In genomic region chr13:31044658-31045620, GRCh38 we compare ENCODE assay signal across 9 cellular contexts.
DNase-seq lines count a peak whose midpoint lies in the region; ATAC-seq and TF ChIP-seq lines count a peak whose summit lies in the region.
"Had no signal": no experiment of that assay in that cellular context is flagged by ENCODE, and none has a peak within 500 bp of the region (broad histone marks: within the 10 kb centered on the region; RNA-seq: fewer than 3 reads in every experiment).

No MANE protein-coding gene starts in this region.

- POLR2A ChIA-PET in CD8-positive, alpha-beta T cell (lab: Charles Lee) = interaction anchor here (1.1 kb wide), 1 partner anchor 19 kb away, joined by 4 read pairs; no protein-coding TSS in a partner anchor
- POLR2A ChIA-PET in HEK293T (lab: Yijun Ruan, JAX) = no interaction called here

- no peaks in the 10 kb centered on the region for H3K9me3 ChIP-seq in CD8-positive, alpha-beta T cell (ENCODE audit: low read length)
- H3K9me3 ChIP-seq in HUES48 (ENCODE audit: control insufficient read depth, insufficient read depth, low read length) = no peaks in the 10 kb centered on the region

- intact Hi-C loops in CD8-positive, alpha-beta T cell (cut with DNase I, micrococcal nuclease) = loop anchor here (1.0 to 10.0 kb wide), 5 partner anchors 117 to 370 kb away; partner anchors contain the start of gene B3GLCT (in 1 of the 2)
- intact Hi-C loops in natural killer cell (cut with micrococcal nuclease) = loop anchor here (1.0 kb wide), 1 partner anchor 66 kb away; no protein-coding TSS in a partner anchor

- H3K9ac ChIP-seq in HUES48 (ENCODE audit: low read depth, low read length) = no peak overlapping the region

- DNase-seq in CD8-positive, alpha-beta T cell = peak in 2 of 7 experiments; percentile 11 to 19
- peak; percentile 51 for DNase-seq in activated naive CD8-positive, alpha-beta T cell treated with anti-CD3 and anti-CD28 coated beads for 36 hours
- DNase-seq in natural killer cell (no peak), NCI-H187 treated with DMSO at 0.1 percent for 48 hours (lab: John Stamatoyannopoulos, UW) (no peak), DMS114 treated with DMSO at 0.1 percent for 48 hours (lab: John Stamatoyannopoulos, UW; ENCODE audit: unreplicated experiment) (no peak), HEK293T (ENCODE audit: extremely low spot score) (no peak), COLO668 (lab: John Stamatoyannopoulos, UW; ENCODE audit: unreplicated experiment) (no peak)

- peak; percentile 16 for ATAC-seq in CD8-positive, alpha-beta T cell
- no peak for ATAC-seq in natural killer cell

- CTCF ChIA-PET in CD8-positive, alpha-beta T cell (lab: Charles Lee) = interaction anchor here (0.7 to 1.4 kb wide), 20 partner anchors 8 to 189 kb away, joined by 3 to 10 read pairs (median 4); no protein-coding TSS in a partner anchor
- CTCF ChIA-PET in HEK293T (lab: Yijun Ruan, JAX) = interaction anchor here (0.6 to 2.7 kb wide), 20 partner anchors 13 to 912 kb away, joined by 3 to 10 read pairs (median 4); partner anchors contain the start of gene B3GLCT

- no peaks in the 10 kb centered on the region for H3K36me3 Mint-ChIP-seq in CD8-positive, alpha-beta T cell
- no peaks in the 10 kb centered on the region for H3K36me3 Mint-ChIP-seq in activated naive CD8-positive, alpha-beta T cell treated with anti-CD3 and anti-CD28 coated beads for 36 hours
- no peaks in the 10 kb centered on the region for H3K36me3 Mint-ChIP-seq in natural killer cell

- no peak overlapping the region for H3K4me3 Mint-ChIP-seq in CD8-positive, alpha-beta T cell
- peak overlapping the region; percentile 44 for H3K4me3 Mint-ChIP-seq in activated naive CD8-positive, alpha-beta T cell treated with anti-CD3 and anti-CD28 coated beads for 36 hours
- no peak overlapping the region for H3K4me3 Mint-ChIP-seq in natural killer cell

- H3K9me3 Mint-ChIP-seq in CD8-positive, alpha-beta T cell = no peaks in the 10 kb centered on the region
- no peaks in the 10 kb centered on the region for H3K9me3 Mint-ChIP-seq in activated naive CD8-positive, alpha-beta T cell treated with anti-CD3 and anti-CD28 coated beads for 36 hours
- no peaks in the 10 kb centered on the region for H3K9me3 Mint-ChIP-seq in natural killer cell
- H3K9me3 Mint-ChIP-seq: activated B cell treated with CpG ODN at 0.5 μM for 24 hours had no signal

- peak overlapping the region; percentile 76 for H3K27ac Mint-ChIP-seq in CD8-positive, alpha-beta T cell
- H3K27ac Mint-ChIP-seq in activated naive CD8-positive, alpha-beta T cell treated with anti-CD3 and anti-CD28 coated beads for 36 hours = peak overlapping the region; percentile 89
- peak overlapping the region in 1 of 2 donors; percentile 58 for H3K27ac Mint-ChIP-seq in natural killer cell
- H3K27ac Mint-ChIP-seq: activated B cell treated with CpG ODN at 0.5 μM for 24 hours had no signal

- H3K27me3 Mint-ChIP-seq in CD8-positive, alpha-beta T cell (ENCODE audit: low read depth) = peaks cover 22% of the 10 kb centered on the region
- peaks cover 24% of the 10 kb centered on the region for H3K27me3 Mint-ChIP-seq in activated naive CD8-positive, alpha-beta T cell treated with anti-CD3 and anti-CD28 coated beads for 36 hours
- peaks cover 17 to 41% of the 10 kb centered on the region in 2 donors for H3K27me3 Mint-ChIP-seq in natural killer cell (ENCODE audit: low read depth in 2 of 2)

- no peak overlapping the region for H3K4me3 ChIP-seq in CD8-positive, alpha-beta T cell (ENCODE audit: low read depth, low read length)
- H3K4me3 ChIP-seq in HUES48 (ENCODE audit: low read depth, low read length) = no peak overlapping the region

- peaks cover 6% of the 10 kb centered on the region for H3K27me3 ChIP-seq in CD8-positive, alpha-beta T cell (ENCODE audit: insufficient read depth, low read length)
- no peaks in the 10 kb centered on the region for H3K27me3 ChIP-seq in HUES48 (ENCODE audit: control insufficient read depth, insufficient read depth, low read length)

- TF ChIP-seq CTCF in CD8-positive, alpha-beta T cell (IDR thresholded peaks at IDR 0.05) = no peak
- TF ChIP-seq CTCF in natural killer cell (IDR thresholded peaks at IDR 0.05) = peak; percentile 7

- peaks cover 28% of the 10 kb centered on the region for H3K4me1 ChIP-seq in CD8-positive, alpha-beta T cell (ENCODE audit: insufficient read depth, low read length)
- H3K4me1 ChIP-seq in HUES48 (ENCODE audit: control insufficient read depth, insufficient read depth, low read length) = peaks cover 5% of the 10 kb centered on the region; the same call in 1 of the 2 replicates

- H3K4me1 Mint-ChIP-seq in CD8-positive, alpha-beta T cell (ENCODE audit: low read depth) = peaks cover 33% of the 10 kb centered on the region
- peaks cover 51% of the 10 kb centered on the region for H3K4me1 Mint-ChIP-seq in activated naive CD8-positive, alpha-beta T cell treated with anti-CD3 and anti-CD28 coated beads for 36 hours
- peaks cover 14 to 22% of the 10 kb centered on the region in 2 donors for H3K4me1 Mint-ChIP-seq in natural killer cell

- H3K27ac ChIP-seq in CD8-positive, alpha-beta T cell (ENCODE audit: low read depth, low read length) = no peak overlapping the region
- H3K27ac ChIP-seq in HUES48 (ENCODE audit: low read depth, low read length) = peak overlapping the region; percentile 64

- H3K36me3 ChIP-seq in CD8-positive, alpha-beta T cell (ENCODE audit: insufficient read depth, low read length) = no peaks in the 10 kb centered on the region
- H3K36me3 ChIP-seq in HUES48 (ENCODE audit: control insufficient read depth, insufficient read depth, low read length) = no peaks in the 10 kb centered on the region

TF ChIP-seq in HEK293T, 16 proteins besides CTCF, POLR2A, EP300 and RAD21:
- TF ChIP-seq L3MBTL2 (conservative IDR thresholded peaks at IDR 0.05) = no peak
- TF ChIP-seq ARNT (IDR thresholded peaks at IDR 0.05) = no peak
- TF ChIP-seq SP1 (IDR thresholded peaks at IDR 0.05) = no peak
- TF ChIP-seq ELF4 (IDR thresholded peaks at IDR 0.05) = no peak
- no peak for TF ChIP-seq FOXA1 (IDR thresholded peaks at IDR 0.05)
- no peak for TF ChIP-seq FOXK2 (IDR thresholded peaks at IDR 0.05)
- TF ChIP-seq SUZ12 (IDR thresholded peaks at IDR 0.05) = no peak
- TF ChIP-seq BHLHE40 (IDR thresholded peaks at IDR 0.05; ENCODE audit: borderline replicate concordance) = no peak
- TF ChIP-seq FOXM1 (IDR thresholded peaks at IDR 0.05; ENCODE audit: borderline replicate concordance) = no peak
